ENCODE assay signal across 17 cellular contexts in the genomic region with DNA sequence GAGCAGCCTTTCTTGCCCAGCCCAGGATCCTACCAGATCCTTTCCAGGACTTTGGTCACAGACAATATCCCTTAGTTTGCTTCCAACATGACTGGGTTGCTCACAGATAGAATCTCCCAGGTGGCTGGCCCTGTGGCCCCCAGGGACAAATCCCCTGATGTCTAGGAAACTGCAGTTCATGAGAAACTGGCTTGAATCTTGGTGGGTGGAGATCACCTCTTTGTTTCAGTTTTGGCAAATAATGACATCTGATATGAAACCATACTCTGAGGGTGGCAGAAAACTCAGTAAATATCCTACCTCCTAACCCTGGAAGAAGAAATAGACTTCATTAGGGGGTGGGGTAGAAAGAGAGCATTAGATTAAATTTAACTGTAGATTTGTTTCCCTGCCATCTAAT.
"Had no signal": no experiment of that assay in that cellular context is flagged by ENCODE, and none has a peak within 500 bp of the region (broad histone marks: within the 10 kb centered on the region; RNA-seq: fewer than 3 reads in every experiment).

No MANE protein-coding gene starts in this region.

- H3K4me1 ChIP-seq: esophagus squamous epithelium, gastroesophageal sphincter, right atrium auricular region, sigmoid colon, stomach, transverse colon had no signal

- H3K27me3 ChIP-seq: esophagus squamous epithelium, gastroesophageal sphincter, right atrium auricular region, sigmoid colon, stomach, transverse colon had no signal

- DNase-seq: esophagus squamous epithelium; foreskin fibroblast; glutamatergic neuron; islet precursor cell; mucosa of descending colon; naive thymus-derived CD8-positive, alpha-beta T cell; sigmoid colon; stimulated activated CD4-positive, alpha-beta T cell treated with anti-CD3 and anti-CD28 coated beads, Interleukin-2, amount 100 ng/mL, for 24 hours; stimulated activated CD4-positive, alpha-beta T cell treated with anti-CD3 and anti-CD28 coated beads, Interleukin-4, amount 100 ng/mL, for 4 hours; stimulated activated naive CD4-positive, alpha-beta T cell; stomach; transverse colon had no signal

- H3K27ac ChIP-seq: esophagus squamous epithelium, gastroesophageal sphincter, right atrium auricular region, sigmoid colon, skin epidermis, stomach, thoracic aorta, transverse colon had no signal

- H3K4me3 ChIP-seq: esophagus squamous epithelium, gastroesophageal sphincter, mucosa of descending colon, right atrium auricular region, sigmoid colon, skin epidermis, stomach, thoracic aorta, transverse colon had no signal

- H3K36me3 ChIP-seq: esophagus squamous epithelium, gastroesophageal sphincter, right atrium auricular region, sigmoid colon, stomach, thoracic aorta, transverse colon had no signal

- H3K9me3 ChIP-seq: esophagus squamous epithelium, gastroesophageal sphincter, mucosa of descending colon, right atrium auricular region, sigmoid colon, stomach, thoracic aorta, transverse colon had no signal

- ATAC-seq: gastroesophageal sphincter; left lobe of liver; mucosa of descending colon; naive thymus-derived CD8-positive, alpha-beta T cell had no signal
